Comparison of ENCODE assay signal across 8 cellular contexts in the genomic region with DNA sequence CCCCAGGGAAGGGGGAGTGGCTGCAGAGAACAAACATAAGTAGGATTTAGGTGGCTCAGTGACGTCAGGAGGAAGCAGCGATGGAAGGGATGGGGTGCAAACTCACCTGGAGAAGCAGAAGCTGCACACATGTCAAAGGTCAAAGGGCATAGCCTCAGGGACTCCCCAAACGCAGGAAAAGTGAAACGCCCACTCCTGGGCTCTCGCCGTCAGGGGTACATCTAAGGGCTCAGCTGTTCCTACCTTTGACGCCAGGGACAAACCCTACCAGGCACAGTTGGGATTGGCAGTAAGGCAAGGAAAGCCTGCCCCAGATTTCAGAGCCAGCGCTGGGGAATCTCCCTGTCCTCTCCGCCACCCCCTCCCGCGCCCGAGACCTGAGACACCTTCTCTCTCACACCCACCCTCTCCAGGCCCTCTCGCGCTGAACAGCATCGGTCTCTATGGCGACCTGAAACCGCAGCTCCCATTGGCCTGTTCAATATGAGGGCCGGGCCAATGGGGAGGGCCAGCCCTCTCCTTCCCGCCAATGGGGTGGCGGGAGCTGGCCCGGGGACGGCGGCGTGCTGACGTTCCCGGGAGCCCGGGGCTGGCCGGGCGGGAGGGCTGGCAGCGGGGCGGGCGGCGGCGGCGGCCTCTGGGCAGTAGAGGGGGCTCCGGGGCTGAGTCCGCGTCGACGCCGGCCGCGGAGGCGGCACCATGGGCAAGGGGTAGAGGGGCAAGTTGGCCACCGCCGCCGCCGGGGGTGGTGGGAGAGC. TPM values are rescaled to one million over a fixed set of nuclear protein-coding genes. Genes with fewer than 3 reads are reported as not detected.
DNase-seq lines count a peak whose midpoint lies in the region; ATAC-seq and TF ChIP-seq lines count a peak whose summit lies in the region.

Gene CCDC148 (minus strand): TSS at position 445 of the 758 bp plus-strand sequence. CDS start 314 bp downstream, at position 131.
A gene with protein sequence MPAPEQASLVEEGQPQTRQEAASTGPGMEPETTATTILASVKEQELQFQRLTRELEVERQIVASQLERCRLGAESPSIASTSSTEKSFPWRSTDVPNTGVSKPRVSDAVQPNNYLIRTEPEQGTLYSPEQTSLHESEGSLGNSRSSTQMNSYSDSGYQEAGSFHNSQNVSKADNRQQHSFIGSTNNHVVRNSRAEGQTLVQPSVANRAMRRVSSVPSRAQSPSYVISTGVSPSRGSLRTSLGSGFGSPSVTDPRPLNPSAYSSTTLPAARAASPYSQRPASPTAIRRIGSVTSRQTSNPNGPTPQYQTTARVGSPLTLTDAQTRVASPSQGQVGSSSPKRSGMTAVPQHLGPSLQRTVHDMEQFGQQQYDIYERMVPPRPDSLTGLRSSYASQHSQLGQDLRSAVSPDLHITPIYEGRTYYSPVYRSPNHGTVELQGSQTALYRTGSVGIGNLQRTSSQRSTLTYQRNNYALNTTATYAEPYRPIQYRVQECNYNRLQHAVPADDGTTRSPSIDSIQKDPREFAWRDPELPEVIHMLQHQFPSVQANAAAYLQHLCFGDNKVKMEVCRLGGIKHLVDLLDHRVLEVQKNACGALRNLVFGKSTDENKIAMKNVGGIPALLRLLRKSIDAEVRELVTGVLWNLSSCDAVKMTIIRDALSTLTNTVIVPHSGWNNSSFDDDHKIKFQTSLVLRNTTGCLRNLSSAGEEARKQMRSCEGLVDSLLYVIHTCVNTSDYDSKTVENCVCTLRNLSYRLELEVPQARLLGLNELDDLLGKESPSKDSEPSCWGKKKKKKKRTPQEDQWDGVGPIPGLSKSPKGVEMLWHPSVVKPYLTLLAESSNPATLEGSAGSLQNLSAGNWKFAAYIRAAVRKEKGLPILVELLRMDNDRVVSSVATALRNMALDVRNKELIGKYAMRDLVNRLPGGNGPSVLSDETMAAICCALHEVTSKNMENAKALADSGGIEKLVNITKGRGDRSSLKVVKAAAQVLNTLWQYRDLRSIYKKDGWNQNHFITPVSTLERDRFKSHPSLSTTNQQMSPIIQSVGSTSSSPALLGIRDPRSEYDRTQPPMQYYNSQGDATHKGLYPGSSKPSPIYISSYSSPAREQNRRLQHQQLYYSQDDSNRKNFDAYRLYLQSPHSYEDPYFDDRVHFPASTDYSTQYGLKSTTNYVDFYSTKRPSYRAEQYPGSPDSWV (plus strand): TSS at position 644 of the 758 bp plus-strand sequence. CDS start 76,233 bp downstream, outside the sequence.

- peaks cover 42% of the 10 kb centered on the region for H3K4me1 Mint-ChIP-seq in nephron progenitor cell

- H3K27me3 Mint-ChIP-seq in nephron progenitor cell (ENCODE audit: low read depth, poor library complexity), result no peaks in the 10 kb centered on the region

- no peak for TF ChIP-seq CTCF in nephron progenitor cell (IDR thresholded peaks at IDR 0.05)

- H3K27ac Mint-ChIP-seq in nephron progenitor cell, result peak within 1 kb of the TSS; percentile 97

- H3K36me3 Mint-ChIP-seq in nephron progenitor cell (ENCODE audit: low read depth), result no peaks in the 10 kb centered on the region

- DNase-seq in ELR (ENCODE audit: low read depth) (peak; percentile 94), H7 (peak; percentile 93), M059J (ENCODE audit: low read depth) (peak; percentile 92), SHP77 (lab: John Stamatoyannopoulos, UW) (peak; percentile 69 to 89), activated gamma-delta T cell (lab: John Stamatoyannopoulos, UW) (peak; percentile 75), fibroblast of the conjunctiva (ENCODE audit: low read depth) (peak; percentile 79), nephron progenitor cell (peak; percentile 93)
- peak; percentile 88 for DNase-seq in stimulated activated naive CD8-positive, alpha-beta T cell treated with anti-CD3 and anti-CD28 coated beads, Interleukin-15, Interleukin-2, amounts not matched to agents 100 U/mL and 50 U/mL, for 24 hours

- peak within 1 kb of the TSS; percentile 90 for H3K4me3 ChIP-seq in H7 (ENCODE audit: insufficient read depth, low read depth, low read length)

- no peaks in the 10 kb centered on the region for H3K36me3 ChIP-seq in H7 (replicated peaks; ENCODE audit: control insufficient read depth, insufficient read depth, low read length)

- H3K9me3 Mint-ChIP-seq in nephron progenitor cell, result no peaks in the 10 kb centered on the region

- H3K4me3 Mint-ChIP-seq in nephron progenitor cell, result peak within 1 kb of the TSS; percentile 98

- H3K27me3 ChIP-seq in H7 (ENCODE audit: control insufficient read depth, insufficient read depth, low read length), result no peaks in the 10 kb centered on the region

- peak; percentile 98 for ATAC-seq in stimulated activated naive CD8-positive, alpha-beta T cell treated with anti-CD3 and anti-CD28 coated beads, Interleukin-15, Interleukin-2, amounts not matched to agents 100 U/mL and 50 U/mL, for 24 hours

RNA-seq across cellular contexts. Expression of gene CCDC148, which starts in this region (rescaled TPM):
- total RNA-seq in H7 (2014; rRNA removed; shearing (Covaris generic)), result 0.07 and 0.48 TPM in 2 replicates
- total RNA-seq in M059J (2014; rRNA removed; shearing (Covaris generic)), result 0.79 TPM in 1 of 2 replicates, not detected in the other

RNA-seq across cellular contexts. Expression of the second gene that starts in this region (rescaled TPM):
- total RNA-seq in H7 (2014; rRNA removed; shearing (Covaris generic)), result 57.2 and 65.8 TPM in 2 replicates
- 9.1 and 19.2 TPM in 2 replicates for total RNA-seq in M059J (2014; rRNA removed; shearing (Covaris generic))

Comparison
In these comparisons a context has a peak if more than half of its experiments do, and no peak if none do; other contexts are left out.
1. Peak in every context shown above with its lines: DNase-seq, ATAC-seq and H3K4me3 ChIP-seq.